Comparison of ENCODE assay signal across 10 cellular contexts in genomic region chr13:30159446-30159839, GRCh38.
DNase-seq lines count a peak whose midpoint lies in the region; ATAC-seq and TF ChIP-seq lines count a peak whose summit lies in the region.
"Had no signal": no experiment of that assay in that cellular context is flagged by ENCODE, and none has a peak within 500 bp of the region (broad histone marks: within the 10 kb centered on the region; RNA-seq: fewer than 3 reads in every experiment).

No MANE protein-coding gene starts in this region.

- H3K4me3 Mint-ChIP-seq in activated naive CD8-positive, alpha-beta T cell: peak overlapping the region; percentile 46
- H3K4me3 Mint-ChIP-seq in natural killer cell treated with Interleukin-12 subunit alpha and Interleukin-12 subunit beta and Interleukin-15 and Interleukin-18, amount 100 ng/mL, for 72 hours: peak overlapping the region; percentile 70
- H3K4me3 Mint-ChIP-seq: brain had no signal

- DNase-seq in AG10803 (ENCODE audit: low read depth) (peak; percentile 75), LHCN-M2 (ENCODE audit: low read depth) (peak; percentile 81), NOMO-1 treated with dmso at 0.1 percent for 144 hours (lab: John Stamatoyannopoulos, UW; ENCODE audit: unreplicated experiment) (no peak), NCI-H187 (lab: John Stamatoyannopoulos, UW) (no peak)
- DNase-seq in natural killer cell treated with Interleukin-12 subunit alpha and Interleukin-12 subunit beta and Interleukin-15 and Interleukin-18, amount 100 ng/mL, for 72 hours (ENCODE audit: low spot score): peak; percentile 72
- DNase-seq: NCI-H748 treated with DMSO at 0.1 percent for 48 hours had no signal

- H3K9me3 Mint-ChIP-seq in activated naive CD8-positive, alpha-beta T cell (ENCODE audit: low read depth): no peaks in the 10 kb centered on the region
- no peaks in the 10 kb centered on the region for H3K9me3 Mint-ChIP-seq in natural killer cell treated with Interleukin-12 subunit alpha and Interleukin-12 subunit beta and Interleukin-15 and Interleukin-18, amount 100 ng/mL, for 72 hours

- no peak for TF ChIP-seq CTCF in AG10803 (conservative IDR thresholded peaks at IDR 0.05; ENCODE audit: low read length)

- H3K4me1 Mint-ChIP-seq in activated naive CD8-positive, alpha-beta T cell (ENCODE audit: low read depth): peaks cover 22% of the 10 kb centered on the region
- peaks cover 49 to 61% of the 10 kb centered on the region in 2 donors for H3K4me1 Mint-ChIP-seq in natural killer cell treated with Interleukin-12 subunit alpha and Interleukin-12 subunit beta and Interleukin-15 and Interleukin-18, amount 100 ng/mL, for 72 hours (ENCODE audit: low read depth in 2 of 2)

- no peaks in the 10 kb centered on the region for H3K36me3 Mint-ChIP-seq in activated naive CD8-positive, alpha-beta T cell
- H3K36me3 Mint-ChIP-seq in natural killer cell treated with Interleukin-12 subunit alpha and Interleukin-12 subunit beta and Interleukin-15 and Interleukin-18, amount 100 ng/mL, for 72 hours: peaks cover 4% of the 10 kb centered on the region
- H3K36me3 Mint-ChIP-seq: brain had no signal

- H3K4me3 ChIP-seq in AG10803 (ENCODE audit: low read length): no peak overlapping the region

- H3K27me3 Mint-ChIP-seq in activated naive CD8-positive, alpha-beta T cell: no peaks in the 10 kb centered on the region
- no peaks in the 10 kb centered on the region for H3K27me3 Mint-ChIP-seq in natural killer cell treated with Interleukin-12 subunit alpha and Interleukin-12 subunit beta and Interleukin-15 and Interleukin-18, amount 100 ng/mL, for 72 hours
- H3K27me3 Mint-ChIP-seq: brain had no signal

- H3K27ac Mint-ChIP-seq in activated naive CD8-positive, alpha-beta T cell: peak overlapping the region; percentile 78
- H3K27ac Mint-ChIP-seq in natural killer cell treated with Interleukin-12 subunit alpha and Interleukin-12 subunit beta and Interleukin-15 and Interleukin-18, amount 100 ng/mL, for 72 hours: peak overlapping the region; percentile 64 to 86
- H3K27ac Mint-ChIP-seq: brain had no signal

- ATAC-seq in natural killer cell treated with Interleukin-12 subunit alpha and Interleukin-12 subunit beta and Interleukin-15 and Interleukin-18, amount 100 ng/mL, for 72 hours: peak; percentile 90 to 91
- ATAC-seq in HG02884 (IDR thresholded peaks at IDR 0.05; ENCODE audit: unreplicated experiment) (no peak), GM19023 (IDR thresholded peaks at IDR 0.05; ENCODE audit: unreplicated experiment) (no peak)

Comparison
In these comparisons a context has a peak if more than half of its experiments do, and no peak if none do; other contexts are left out.
1. DNase-seq: peak in AG10803 (single experiment), LHCN-M2 (single experiment) and natural killer cell treated with Interleukin-12 subunit alpha and Interleukin-12 subunit beta and Interleukin-15 and Interleukin-18, amount 100 ng/mL, for 72 hours (single experiment); none in NOMO-1 treated with dmso at 0.1 percent for 144 hours (single experiment) and NCI-H187 (0 of 2).
2. ATAC-seq: peak in natural killer cell treated with Interleukin-12 subunit alpha and Interleukin-12 subunit beta and Interleukin-15 and Interleukin-18, amount 100 ng/mL, for 72 hours (2 of 2); none in HG02884 (single experiment) and GM19023 (single experiment).